17 cellular contexts compared by ENCODE assay signal in genomic region chr2:180143633-180144032, GRCh38.
"Had no signal": no experiment of that assay in that cellular context is flagged by ENCODE, and none has a peak within 500 bp of the region (broad histone marks: within the 10 kb centered on the region; RNA-seq: fewer than 3 reads in every experiment).

No MANE protein-coding gene starts in this region.

- H3K27me3 ChIP-seq: heart right ventricle, spleen, tibial artery, upper lobe of left lung, uterus had no signal

- H3K4me3 Mint-ChIP-seq: dendritic cell treated with granulocyte-macrophage colony-stimulating factor and Interleukin-4, amounts not matched to agents 40 ng/mL and 50 ng/mL, for 4 days; naive thymus-derived CD4-positive, alpha-beta T cell; stimulated activated memory B cell treated with anti-CD40 and anti-IgM and Interleukin-4, amounts not matched to agents 10 μg/mL and 1 μg/mL and 100 μg/mL, for 72 hours; stimulated activated naive CD8-positive, alpha-beta T cell treated with anti-CD3 and anti-CD28 coated beads, Interleukin-15, Interleukin-2, amounts not matched to agents 100 ng/mL and 50 ng/mL, for 24 hours had no signal

- H3K27ac Mint-ChIP-seq: dendritic cell treated with granulocyte-macrophage colony-stimulating factor and Interleukin-4, amounts not matched to agents 40 ng/mL and 50 ng/mL, for 4 days; naive thymus-derived CD4-positive, alpha-beta T cell; stimulated activated memory B cell treated with anti-CD40 and anti-IgM and Interleukin-4, amounts not matched to agents 10 μg/mL and 1 μg/mL and 100 μg/mL, for 72 hours; stimulated activated naive CD8-positive, alpha-beta T cell treated with anti-CD3 and anti-CD28 coated beads, Interleukin-15, Interleukin-2, amounts not matched to agents 100 ng/mL and 50 ng/mL, for 24 hours had no signal

- H3K9me3 Mint-ChIP-seq: dendritic cell treated with granulocyte-macrophage colony-stimulating factor and Interleukin-4, amounts not matched to agents 40 ng/mL and 50 ng/mL, for 4 days; naive thymus-derived CD4-positive, alpha-beta T cell; stimulated activated memory B cell treated with anti-CD40 and anti-IgM and Interleukin-4, amounts not matched to agents 10 μg/mL and 1 μg/mL and 100 μg/mL, for 72 hours; stimulated activated naive CD8-positive, alpha-beta T cell treated with anti-CD3 and anti-CD28 coated beads, Interleukin-15, Interleukin-2, amounts not matched to agents 100 ng/mL and 50 ng/mL, for 24 hours had no signal

- H3K9me3 ChIP-seq: heart right ventricle, psoas muscle, spleen, tibial artery, upper lobe of left lung, uterus had no signal

- H3K36me3 ChIP-seq: heart right ventricle, spleen, tibial artery, upper lobe of left lung, uterus had no signal

- H3K27ac ChIP-seq: heart right ventricle, psoas muscle, spleen, tibial artery, upper lobe of left lung, uterus had no signal

- ATAC-seq: esophagus mucosa; heart right ventricle; naive thymus-derived CD4-positive, alpha-beta T cell; psoas muscle; sciatic nerve; stimulated activated memory B cell treated with anti-CD40 and anti-IgM and Interleukin-4, amounts not matched to agents 10 μg/mL and 1 μg/mL and 100 μg/mL, for 72 hours had no signal

- DNase-seq: heart right ventricle; hypothalamus; kidney glomerular epithelial cell; naive thymus-derived CD4-positive, alpha-beta T cell; psoas muscle; spleen; stimulated activated CD4-positive, alpha-beta T cell treated with anti-CD3 and anti-CD28 coated beads, Interleukin-15, amount 100 ng/mL, for 24 hours; stimulated activated CD4-positive, alpha-beta T cell treated with anti-CD3 and anti-CD28 coated beads, Interleukin-1b, Interleukin-23, amount 100 ng/mL, for 48 hours; stimulated activated CD4-positive, alpha-beta T cell treated with anti-CD3 and anti-CD28 coated beads, Interleukin-4, amount 100 ng/mL, for 24 hours; tibial artery; upper lobe of left lung; uterus had no signal

- H3K4me1 Mint-ChIP-seq: naive thymus-derived CD4-positive, alpha-beta T cell; stimulated activated memory B cell treated with anti-CD40 and anti-IgM and Interleukin-4, amounts not matched to agents 10 μg/mL and 1 μg/mL and 100 μg/mL, for 72 hours had no signal

- H3K36me3 Mint-ChIP-seq: naive thymus-derived CD4-positive, alpha-beta T cell; stimulated activated memory B cell treated with anti-CD40 and anti-IgM and Interleukin-4, amounts not matched to agents 10 μg/mL and 1 μg/mL and 100 μg/mL, for 72 hours had no signal

- H3K4me1 ChIP-seq: heart right ventricle, psoas muscle, spleen, tibial artery, upper lobe of left lung, uterus had no signal

- H3K4me3 ChIP-seq: heart right ventricle, psoas muscle, spleen, tibial artery, upper lobe of left lung, uterus had no signal

- H3K27me3 Mint-ChIP-seq: dendritic cell treated with granulocyte-macrophage colony-stimulating factor and Interleukin-4, amounts not matched to agents 40 ng/mL and 50 ng/mL, for 4 days; stimulated activated memory B cell treated with anti-CD40 and anti-IgM and Interleukin-4, amounts not matched to agents 10 μg/mL and 1 μg/mL and 100 μg/mL, for 72 hours had no signal
